ENCODE assay signal across 8 cellular contexts in the genomic region with DNA sequence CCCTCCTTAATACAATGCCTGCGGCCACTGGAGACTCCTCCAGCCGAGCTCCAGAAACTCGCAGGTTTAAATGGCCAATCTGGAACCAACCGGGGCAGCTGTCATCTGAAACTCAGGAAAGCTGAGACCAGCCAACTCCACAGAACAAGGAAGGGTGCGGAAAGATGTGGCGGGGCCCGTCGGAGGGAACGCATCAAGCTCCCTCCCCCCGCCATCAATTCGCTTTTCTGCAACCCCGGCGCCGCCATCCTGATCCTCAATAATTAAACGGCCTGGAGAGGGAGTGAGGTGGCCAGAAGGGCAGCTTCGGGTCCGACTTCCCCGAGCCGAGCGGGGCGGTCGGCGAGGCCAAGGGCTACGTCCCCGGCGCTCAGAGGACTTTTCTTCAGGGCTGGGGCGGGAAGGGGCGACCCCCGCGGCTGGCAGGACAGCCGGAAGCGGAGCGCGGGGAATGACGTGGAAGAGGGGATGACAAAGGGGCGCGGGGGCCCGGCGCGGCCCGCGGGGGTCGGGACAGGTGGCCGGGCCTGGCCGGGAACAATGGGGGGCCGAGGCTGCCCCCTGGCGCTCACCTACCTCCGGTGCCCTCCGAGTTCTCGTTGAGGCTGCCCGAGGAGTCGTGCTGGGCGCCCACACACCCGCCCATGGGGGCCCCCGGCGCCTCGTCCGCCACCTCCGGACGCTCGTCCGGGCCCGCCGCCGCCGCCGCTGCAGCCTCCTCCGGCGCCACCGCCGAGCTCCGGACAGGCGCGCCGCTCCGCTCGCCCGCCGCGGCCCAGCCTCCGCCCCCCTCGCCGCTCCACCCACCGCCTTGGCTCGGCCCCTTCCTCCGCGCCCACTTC. TPM values are rescaled to one million over a fixed set of nuclear protein-coding genes. Genes with fewer than 3 reads are reported as not detected.
DNase-seq lines count a peak whose midpoint lies in the region; ATAC-seq, FAIRE-seq and TF ChIP-seq lines count a peak whose summit lies in the region.

A gene with protein sequence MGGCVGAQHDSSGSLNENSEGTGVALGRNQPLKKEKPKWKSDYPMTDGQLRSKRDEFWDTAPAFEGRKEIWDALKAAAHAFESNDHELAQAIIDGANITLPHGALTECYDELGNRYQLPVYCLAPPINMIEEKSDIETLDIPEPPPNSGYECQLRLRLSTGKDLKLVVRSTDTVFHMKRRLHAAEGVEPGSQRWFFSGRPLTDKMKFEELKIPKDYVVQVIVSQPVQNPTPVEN (minus strand): TSS at position 745 of the 842 bp plus-strand sequence. CDS start 99 bp downstream, at position 646.

- H3K9me1 ChIP-seq in endothelial cell of umbilical vein (replicated peaks; ENCODE audit: control insufficient read depth, extremely low read depth, insufficient read depth, low read length): no peaks in the 10 kb centered on the region

- intact Hi-C loops in endothelial cell of umbilical vein (cut with micrococcal nuclease): loop anchor here (1.0 to 5.0 kb wide), 5 partner anchors 169 to 866 kb away; a partner anchor contains a TSS

- peak within 1 kb of the TSS; percentile 73 to 93 (median 92) for H3K4me3 ChIP-seq in endothelial cell of umbilical vein (replicated peaks in 1 of 3; ENCODE audit: insufficient read depth in 1 of 3, low read depth in 1 of 3, low read length in 3 of 3)

- peak within 1 kb of the TSS; percentile 100 for H3K4me2 ChIP-seq in endothelial cell of umbilical vein (ENCODE audit: insufficient read depth, low read length)

- no peaks in the 10 kb centered on the region for H3K36me3 ChIP-seq in endothelial cell of umbilical vein (ENCODE audit: control insufficient read depth in 2 of 2, extremely low read depth in 1 of 2, insufficient read depth in 2 of 2, low read length in 2 of 2)

- dilution Hi-C loops in endothelial cell of umbilical vein (cut with MboI; ENCODE audit: extremely low pct_ligation_motif_present, low sequenced_read_pairs): no loop called here

- peak within 1 kb of the TSS; percentile 75 for H3K9ac ChIP-seq in endothelial cell of umbilical vein (replicated peaks; ENCODE audit: extremely low read depth, insufficient read depth, low read length)

- H3K9me3 ChIP-seq in endothelial cell of umbilical vein (replicated peaks; ENCODE audit: control insufficient read depth, insufficient read depth, low read length): no peaks in the 10 kb centered on the region

- peak within 1 kb of the TSS; percentile 99 for H2AFZ ChIP-seq in endothelial cell of umbilical vein (ENCODE audit: low read depth, low read length)

- POLR2A ChIA-PET in endothelial cell of umbilical vein (lab: Charles Lee): interaction anchor here (0.7 to 1.6 kb wide), 4 partner anchors 10 to 176 kb away, joined by 3 to 7 read pairs (median 3); a partner anchor contains a TSS

- peak; percentile 84 for TF ChIP-seq POLR2A in endothelial cell of umbilical vein (IDR thresholded peaks at IDR 0.05; ENCODE audit: low read depth, low read length)

- peak; percentile 83 for DNase-seq in Ammon's horn (ENCODE audit: low spot score)
- DNase-seq in NCI-H748 treated with DMSO at 0.1 percent for 48 hours (lab: John Stamatoyannopoulos, UW): peak; percentile 60
- DNase-seq in activated CD8-positive, alpha-beta memory T cell treated with anti-CD3 and anti-CD28 coated beads, Interleukin-2, amount 50 U/mL, for 24 hours (ENCODE audit: extremely low read depth): peak; percentile 17
- peak; percentile 79 for DNase-seq in endothelial cell of umbilical vein (ENCODE audit: low read depth, low spot score)
- DNase-seq in midbrain (lab: John Stamatoyannopoulos, UW): peak; percentile 83
- DNase-seq in stimulated activated CD8-positive, alpha-beta memory T cell treated with anti-CD3 and anti-CD28 coated beads, Interleukin-2, amount 100 ng/mL, for 1 hour (ENCODE audit: low read depth in 2 of 2): peak; percentile 48 to 61

- H3K79me2 ChIP-seq in endothelial cell of umbilical vein (ENCODE audit: control insufficient read depth, insufficient read depth, low read length): peaks cover 50% of the 10 kb centered on the region

- peak; percentile 43 for FAIRE-seq in endothelial cell of umbilical vein (lab: Jason Lieb, UNC)

- BruUV-seq in endothelial cell of umbilical vein (replicated peaks; lab: Mats Ljungman, UMichigan): no TSS peak

- H3K27ac ChIP-seq in endothelial cell of umbilical vein (ENCODE audit: insufficient read depth, low read depth, low read length): peak within 1 kb of the TSS; percentile 82

- peak; percentile 35 to 65 for TF ChIP-seq CTCF in endothelial cell of umbilical vein (IDR thresholded peaks at IDR 0.05; ENCODE audit: extremely low read depth in 1 of 2, insufficient read depth in 1 of 2, low read depth in 1 of 2, low read length in 2 of 2)

- H3K27me3 ChIP-seq in endothelial cell of umbilical vein (ENCODE audit: control insufficient read depth in 2 of 2, insufficient read depth in 2 of 2, low read length in 2 of 2): no peaks in the 10 kb centered on the region

- peak; percentile 91 for ATAC-seq in GM19025 (IDR thresholded peaks at IDR 0.05; ENCODE audit: low read depth, unreplicated experiment)
- ATAC-seq in HG03280 (IDR thresholded peaks at IDR 0.05; ENCODE audit: unreplicated experiment): peak; percentile 86

- CTCF ChIA-PET in endothelial cell of umbilical vein (lab: Charles Lee): interaction anchor here (0.7 to 2.8 kb wide), 22 partner anchors 9 to 864 kb away, joined by 3 to 25 read pairs (median 6); a partner anchor contains a TSS

- no peaks in the 10 kb centered on the region for H4K20me1 ChIP-seq in endothelial cell of umbilical vein (replicated peaks; ENCODE audit: control insufficient read depth, extremely low read depth, insufficient read depth, low read length)

- H3K4me1 ChIP-seq in endothelial cell of umbilical vein (ENCODE audit: control insufficient read depth, extremely low read depth, insufficient read depth, low read length): peaks cover 21% of the 10 kb centered on the region

TF ChIP-seq in endothelial cell of umbilical vein, 7 proteins besides CTCF, POLR2A, EP300 and RAD21:
- TF ChIP-seq MYC (IDR thresholded peaks at IDR 0.05; ENCODE audit: low read depth, low read length) (no peak), JUN (IDR thresholded peaks at IDR 0.05; ENCODE audit: borderline replicate concordance, insufficient read depth, insufficient read length, low read depth) (no peak), GATA2 (IDR thresholded peaks at IDR 0.05; ENCODE audit: insufficient read depth, insufficient read length, low read depth, low read length) (no peak), POLR2AphosphoS5 (IDR thresholded peaks at IDR 0.05; ENCODE audit: insufficient read depth, low read depth, low read length) (peak; percentile 77), EZH2 (IDR thresholded peaks at IDR 0.05; ENCODE audit: borderline replicate concordance, low read depth, low read length, severe bottlenecking) (no peak)
TF ChIP-seq in endothelial cell of umbilical vein: peak in this region for 1.

RNA-seq across cellular contexts. Expression of the gene that starts here (rescaled TPM):
- total RNA-seq in endothelial cell of umbilical vein: 21.6 and 22.6 TPM in 2 replicates
- polyA plus RNA-seq in endothelial cell of umbilical vein: 7.7 and 10.1 TPM in 2 replicates
- polyA plus RNA-seq in endothelial cell of umbilical vein (2011; cell fraction: cytosol; rRNA removed): 13.3 TPM in 2 replicates
- polyA plus RNA-seq in endothelial cell of umbilical vein (2011; cell fraction: nucleus; rRNA removed): 9.1 and 10.8 TPM in 2 replicates
- 15.8 and 21.8 TPM in 2 replicates for polyA plus RNA-seq in endothelial cell of umbilical vein (2012)
- 14.5 and 16.1 TPM in 2 replicates for polyA minus RNA-seq in endothelial cell of umbilical vein
- polyA minus RNA-seq in endothelial cell of umbilical vein (2011; cell fraction: cytosol; rRNA and poly(A)+ RNA removed): 9.9 TPM
- 7.2 and 9.9 TPM in 2 replicates for polyA minus RNA-seq in endothelial cell of umbilical vein (2011; cell fraction: nucleus; rRNA and poly(A)+ RNA removed)

Comparison
In these comparisons a context has a peak if more than half of its experiments do, and no peak if none do; other contexts are left out.
1. Peak in every context shown above with its lines: DNase-seq, ATAC-seq, H3K4me3 ChIP-seq and H3K27ac ChIP-seq.
2. DNase-seq: peak in every context shown above with its lines; median percentile 83 in Ammon's horn; 83 in midbrain; 79 in endothelial cell of umbilical vein; 60 in NCI-H748 treated with DMSO at 0.1 percent for 48 hours; 54 in stimulated activated CD8-positive, alpha-beta memory T cell treated with anti-CD3 and anti-CD28 coated beads, Interleukin-2, amount 100 ng/mL, for 1 hour; 17 in activated CD8-positive, alpha-beta memory T cell treated with anti-CD3 and anti-CD28 coated beads, Interleukin-2, amount 50 U/mL, for 24 hours.